In the genomic region with DNA sequence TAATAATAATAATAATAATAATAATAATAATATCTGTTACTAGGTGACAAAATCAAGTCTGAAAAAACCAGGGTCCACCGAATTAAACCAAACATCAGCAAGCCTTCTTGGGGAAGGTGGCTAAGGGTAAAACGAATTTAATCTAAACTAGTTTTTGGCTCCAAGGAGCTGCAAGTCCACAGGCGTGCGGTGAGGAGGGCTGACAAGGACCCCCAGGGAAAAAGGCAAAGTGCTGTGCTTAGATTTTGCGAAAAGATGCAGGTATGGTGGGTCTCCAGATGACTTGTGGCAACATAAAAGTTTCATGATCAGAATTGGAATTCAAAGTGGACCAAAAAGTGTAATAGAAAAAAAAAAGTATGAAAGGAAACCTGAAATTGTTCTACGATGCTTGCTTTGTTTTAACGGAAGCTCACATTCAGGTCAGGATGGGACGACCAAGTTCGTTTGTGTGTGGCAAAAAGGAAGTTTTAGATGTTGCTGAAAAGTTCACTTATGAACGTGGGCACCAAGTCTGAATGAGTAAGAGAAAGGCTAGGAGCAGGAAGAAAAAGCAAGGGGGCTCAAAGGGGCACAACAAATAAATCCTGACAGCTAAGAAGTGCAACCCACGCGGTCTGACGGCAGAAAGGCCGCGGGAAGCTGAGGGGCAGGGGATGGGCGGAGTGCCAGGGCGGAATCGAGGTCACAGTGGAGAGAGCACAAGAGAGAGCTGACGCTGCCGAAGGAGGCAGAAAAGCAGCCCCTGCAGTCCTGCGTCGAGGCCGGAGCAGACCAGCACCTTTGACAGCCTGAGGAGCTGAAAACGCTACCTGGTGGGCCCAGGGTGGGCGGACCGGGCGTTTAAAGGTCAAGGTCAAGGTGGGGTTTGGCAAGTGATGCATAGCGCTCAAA, we compare ENCODE assay signal across 8 cellular contexts. TPM values are rescaled to one million over a fixed set of nuclear protein-coding genes. Genes with fewer than 3 reads are reported as not detected.
DNase-seq lines count a peak whose midpoint lies in the region; ATAC-seq, FAIRE-seq and TF ChIP-seq lines count a peak whose summit lies in the region.

No MANE protein-coding gene starts in this region.

- H3K27me3 ChIP-seq in IMR-90 (ENCODE audit: control insufficient read depth, insufficient read depth, low read length) = no peaks in the 10 kb centered on the region
- no peaks in the 10 kb centered on the region for H3K27me3 ChIP-seq in right cardiac atrium (ENCODE audit: control insufficient read depth, insufficient read depth)

- H3K4me2 ChIP-seq in IMR-90 (ENCODE audit: low read depth, low read length) = peak overlapping the region; percentile 88

- no peak overlapping the region for H2BK20ac ChIP-seq in IMR-90 (ENCODE audit: low read depth, low read length)

- peaks cover 56% of the 10 kb centered on the region for H3K4me1 Mint-ChIP-seq in T-helper 1 cell treated with Interleukin-12 subunit alpha and Interleukin-12 subunit beta and Interleukin-4 antibody, amounts not matched to agents 30 μg/mL and 1 μg/mL, for 36 hours (ENCODE audit: low read depth)

- CTCF ChIA-PET in IMR-90 (lab: Yijun Ruan, JAX) = interaction anchor here (0.7 to 1.4 kb wide), 3 partner anchors 16 to 87 kb away, joined by 3 to 6 read pairs (median 4); no protein-coding TSS in a partner anchor

- no peaks in the 10 kb centered on the region for H3K27me3 Mint-ChIP-seq in T-helper 1 cell treated with Interleukin-12 subunit alpha and Interleukin-12 subunit beta and Interleukin-4 antibody, amounts not matched to agents 30 μg/mL and 1 μg/mL, for 36 hours (ENCODE audit: low read depth)

- peak overlapping the region; percentile 85 for H3K4ac ChIP-seq in IMR-90 (ENCODE audit: low read depth, low read length)

- peak overlapping the region; percentile 19; the same call in 1 of the 2 replicates for H3K18ac ChIP-seq in IMR-90 (ENCODE audit: low read depth, low read length)

- peak; percentile 63 for TF ChIP-seq POLR2A in GM10847 (IDR thresholded peaks at IDR 0.05; ENCODE audit: extremely low read depth, insufficient read length)
- peak; percentile 58; the same call in 1 of the 2 replicates for TF ChIP-seq POLR2A in IMR-90 (IDR thresholded peaks at IDR 0.05; ENCODE audit: low read depth, low read length)

- no peak overlapping the region for H2BK15ac ChIP-seq in IMR-90 (ENCODE audit: low read depth, low read length)

- in situ Hi-C loops in IMR-90 (cut with MboI; ENCODE audit: low sequenced_read_pairs) = no loop called here

- H4K8ac ChIP-seq in IMR-90 (ENCODE audit: low read depth in 2 of 2, low read length in 2 of 2) = peak overlapping the region; percentile 22 to 82; a peak in 2 of 4 replicates

- H3K9me3 Mint-ChIP-seq in T-helper 1 cell treated with Interleukin-12 subunit alpha and Interleukin-12 subunit beta and Interleukin-4 antibody, amounts not matched to agents 30 μg/mL and 1 μg/mL, for 36 hours = no peaks in the 10 kb centered on the region

- peaks cover 16% of the 10 kb centered on the region; the same call in 1 of the 2 replicates for H3K9me1 ChIP-seq in IMR-90 (ENCODE audit: insufficient read depth, low read length)

- H3K23ac ChIP-seq in IMR-90 (ENCODE audit: low read depth, low read length) = peak overlapping the region; percentile 50

- H3K4me1 ChIP-seq in IMR-90 (ENCODE audit: control insufficient read depth, insufficient read depth, low read length) = peaks cover 14% of the 10 kb centered on the region
- H3K4me1 ChIP-seq in right cardiac atrium (ENCODE audit: control insufficient read depth, insufficient read depth, low read length) = peaks cover 8% of the 10 kb centered on the region

- no peak for TF ChIP-seq CTCF in IMR-90 (conservative IDR thresholded peaks at IDR 0.05; ENCODE audit: low read depth, low read length)
- TF ChIP-seq CTCF in D721Med (IDR thresholded peaks at IDR 0.05; ENCODE audit: insufficient read depth, missing control alignments) = no peak

- ATAC-seq in IMR-90 (ENCODE audit: low read depth) = peak; percentile 9; the same call in 1 of the 2 replicates
- peak; percentile 51 to 69 for ATAC-seq in right cardiac atrium

- H4K5ac ChIP-seq in IMR-90 (ENCODE audit: low read depth, low read length) = no peak overlapping the region

- H3K56ac ChIP-seq in IMR-90 (ENCODE audit: extremely low read depth, insufficient read depth, low read length) = peak overlapping the region; percentile 92

- peaks cover 54% of the 10 kb centered on the region for H4K20me1 ChIP-seq in IMR-90 (ENCODE audit: insufficient read depth, low read length)

- peak overlapping the region; percentile 100 for H3K14ac ChIP-seq in IMR-90 (replicated peaks; ENCODE audit: low read depth, low read length)

- H3K36me3 ChIP-seq in IMR-90 (ENCODE audit: control insufficient read depth, insufficient read depth, low read length) = peaks cover 7% of the 10 kb centered on the region

- peak overlapping the region; percentile 97 for H3K4me3 ChIP-seq in IMR-90 (ENCODE audit: insufficient read depth, low read depth, low read length)
- H3K4me3 ChIP-seq in right cardiac atrium (ENCODE audit: low read length) = peak overlapping the region; percentile 84

- DNase-seq in IMR-90 (peak; percentile 58), amniotic epithelial cell (ENCODE audit: low read depth) (peak; percentile 79), right cardiac atrium (peak; percentile 88 to 94 (median 92)), renal cortical epithelial cell (ENCODE audit: low read depth) (peak; percentile 39), D721Med (ENCODE audit: insufficient read length, low spot score) (no peak), NCI-H187 treated with DMSO at 0.1 percent for 48 hours (lab: John Stamatoyannopoulos, UW) (no peak)

- H3K4me3 Mint-ChIP-seq in T-helper 1 cell treated with Interleukin-12 subunit alpha and Interleukin-12 subunit beta and Interleukin-4 antibody, amounts not matched to agents 30 μg/mL and 1 μg/mL, for 36 hours = peak overlapping the region; percentile 97

- intact Hi-C loops in IMR-90 (cut with micrococcal nuclease) = loop anchor here (2.0 to 5.0 kb wide), 2 partner anchors 15 to 40 kb away; partner anchors contain the start of gene TWF2
- intact Hi-C loops in right cardiac atrium (cut with DNase I) = loop anchor here in 2 of 4 donors (5.0 to 10.0 kb wide), 2 partner anchors 45 to 273 kb away; no protein-coding TSS in a partner anchor

- no peak overlapping the region for H2BK120ac ChIP-seq in IMR-90 (ENCODE audit: low read depth, low read length)

- peaks cover 51% of the 10 kb centered on the region for H3K36me3 Mint-ChIP-seq in T-helper 1 cell treated with Interleukin-12 subunit alpha and Interleukin-12 subunit beta and Interleukin-4 antibody, amounts not matched to agents 30 μg/mL and 1 μg/mL, for 36 hours (ENCODE audit: low read depth)

- peak overlapping the region; percentile 10 for H2AFZ ChIP-seq in IMR-90 (replicated peaks; ENCODE audit: low read length, poor library complexity)

- H3K27ac Mint-ChIP-seq in T-helper 1 cell treated with Interleukin-12 subunit alpha and Interleukin-12 subunit beta and Interleukin-4 antibody, amounts not matched to agents 30 μg/mL and 1 μg/mL, for 36 hours = peak overlapping the region; percentile 97

- POLR2A ChIA-PET in IMR-90 (lab: Charles Lee; ENCODE audit: unreplicated experiment) = interaction anchor here (0.5 to 0.6 kb wide), 2 partner anchors 39 to 57 kb away, joined by 4 to 9 read pairs; no protein-coding TSS in a partner anchor

- BruUV-seq in IMR-90 (replicated peaks; lab: Mats Ljungman, UMichigan) = no TSS peak

- no peak for TF ChIP-seq RAD21 in IMR-90 (IDR thresholded peaks at IDR 0.05; ENCODE audit: low read length)

- H2BK5ac ChIP-seq in IMR-90 (ENCODE audit: low read depth, low read length, poor library complexity, severe bottlenecking) = peak overlapping the region; percentile 100

- H3K9me3 ChIP-seq in IMR-90 (ENCODE audit: control insufficient read depth, insufficient read depth, low read length) (no peaks in the 10 kb centered on the region), right cardiac atrium (ENCODE audit: control insufficient read depth, low read length) (no peaks in the 10 kb centered on the region)

- WGBS in IMR-90 (ENCODE audit: extremely low coverage in 2 of 2, insufficient read length in 1 of 2), 2 experiments = 1% methylated on average over 14 of the region's 28 CpGs; no CpG with 5 or more reads in 1 of the 2 experiments
- WGBS in right cardiac atrium = under 1% methylated on average over 28 of the region's 28 CpGs

- H3K79me1 ChIP-seq in IMR-90 (ENCODE audit: low read depth in 1 of 2, low read length in 2 of 2) = peaks cover 6 to 18% of the 10 kb centered on the region in 2 experiments; a peak in 3 of 4 replicates

- H3K27ac ChIP-seq in IMR-90 (ENCODE audit: insufficient read depth, low read length) = peak overlapping the region; percentile 100
- H3K27ac ChIP-seq in right cardiac atrium (ENCODE audit: low read length) = peak overlapping the region; percentile 95

- H2AK9ac ChIP-seq in IMR-90 (replicated peaks; ENCODE audit: low read depth, low read length, poor library complexity) = peak overlapping the region; percentile 89

- no peak for FAIRE-seq in D721Med (lab: Jason Lieb, UNC)

- H3K9ac ChIP-seq in IMR-90 (ENCODE audit: low read depth, low read length) = peak overlapping the region; percentile 100

- dilution Hi-C loops in IMR-90 (cut with HindIII; ENCODE audit: low sequenced_read_pairs, unreplicated experiment) = no loop called here

- peak overlapping the region; percentile 26; the same call in 1 of the 2 replicates for H4K91ac ChIP-seq in IMR-90 (ENCODE audit: insufficient read depth, low read depth, low read length)

- peak overlapping the region; percentile 50; the same call in 1 of the 2 replicates for H2AK5ac ChIP-seq in IMR-90 (ENCODE audit: low read depth, low read length)

RNA-seq across cellular contexts. Expression of gene WDR82, which starts 1.1 kb away (rescaled TPM):
- total RNA-seq in IMR-90 (2012; rRNA removed) (65.3 and 68.1 TPM in 2 replicates), right cardiac atrium (10 to 100 TPM; 61.0 to 65.5 (median 63.2) TPM), renal cortical epithelial cell (73.5 and 90.8 TPM in 2 replicates)
- polyA plus RNA-seq in IMR-90 (2012; rRNA removed) (30.9 and 38.1 TPM in 2 replicates), right cardiac atrium (36.9 TPM)
- polyA plus RNA-seq in IMR-90 (2012; cell fraction: cytosol; rRNA removed) = 11.6 and 13.7 TPM in 2 replicates
- polyA plus RNA-seq in IMR-90 (2012; cell fraction: nucleus; rRNA removed; ENCODE audit: low replicate concordance) = 4.1 and 16.9 TPM in 2 replicates

RNA-seq across cellular contexts. Expression of gene GLYCTK, which starts 10.3 kb away (rescaled TPM):
- total RNA-seq in IMR-90 (2012; rRNA removed) = 6.4 and 6.8 TPM in 2 replicates
- 13.9 and 15.6 TPM in 2 replicates for polyA plus RNA-seq in IMR-90 (2012; rRNA removed)
- 5.2 and 10.8 TPM in 2 replicates for polyA plus RNA-seq in IMR-90 (2012; cell fraction: cytosol; rRNA removed)
- polyA plus RNA-seq in IMR-90 (2012; cell fraction: nucleus; rRNA removed; ENCODE audit: low replicate concordance) = 29.1 and 86.5 TPM in 2 replicates
- total RNA-seq in right cardiac atrium = 1 to 10 TPM; 4.2 to 7.5 (median 6.3) TPM
- 8.1 TPM for polyA plus RNA-seq in right cardiac atrium
- total RNA-seq in renal cortical epithelial cell = 4.2 and 11.3 TPM in 2 replicates

RNA-seq across cellular contexts. Expression of gene PPM1M, which starts 31.8 kb away (rescaled TPM):
- total RNA-seq in IMR-90 (2012; rRNA removed) (12.2 and 13.1 TPM in 2 replicates), right cardiac atrium (10 to 100 TPM; 11.3 to 16.3 (median 14.7) TPM), renal cortical epithelial cell (14.8 and 18.3 TPM in 2 replicates)
- polyA plus RNA-seq in IMR-90 (2012; rRNA removed) (15.4 and 18.1 TPM in 2 replicates), right cardiac atrium (9.5 TPM)
- 12.1 and 14.9 TPM in 2 replicates for polyA plus RNA-seq in IMR-90 (2012; cell fraction: cytosol; rRNA removed)
- polyA plus RNA-seq in IMR-90 (2012; cell fraction: nucleus; rRNA removed; ENCODE audit: low replicate concordance) = 51.7 and 53.1 TPM in 2 replicates

RNA-seq across cellular contexts. Expression of gene TWF2, which starts 38.4 kb away (rescaled TPM):
- total RNA-seq in IMR-90 (2012; rRNA removed) (105 and 111 TPM in 2 replicates), right cardiac atrium (10 to 100 TPM; 32.0 to 70.0 (median 45.0) TPM), renal cortical epithelial cell (95.2 and 174 TPM in 2 replicates)
- polyA plus RNA-seq in IMR-90 (2012; rRNA removed) (145 and 158 TPM in 2 replicates), right cardiac atrium (56.5 TPM)
- polyA plus RNA-seq in IMR-90 (2012; cell fraction: cytosol; rRNA removed) = 165 and 194 TPM in 2 replicates
- polyA plus RNA-seq in IMR-90 (2012; cell fraction: nucleus; rRNA removed; ENCODE audit: low replicate concordance) = 62.0 and 123 TPM in 2 replicates

RNA-seq across cellular contexts. Expression of gene DNAH1, which starts 38.8 kb away (rescaled TPM):
- 1.7 and 2.0 TPM in 2 replicates for total RNA-seq in IMR-90 (2012; rRNA removed)
- polyA plus RNA-seq in IMR-90 (2012; rRNA removed) = 3.8 and 4.0 TPM in 2 replicates
- 0.44 and 2.1 TPM in 2 replicates for polyA plus RNA-seq in IMR-90 (2012; cell fraction: cytosol; rRNA removed)
- 29.2 and 39.2 TPM in 2 replicates for polyA plus RNA-seq in IMR-90 (2012; cell fraction: nucleus; rRNA removed; ENCODE audit: low replicate concordance)
- 1 to 10 TPM; 3.0 to 4.0 (median 3.7) TPM for total RNA-seq in right cardiac atrium
- 2.6 TPM for polyA plus RNA-seq in right cardiac atrium
- 0.35 and 2.3 TPM in 2 replicates for total RNA-seq in renal cortical epithelial cell

Comparison
In these comparisons a context has a peak if more than half of its experiments do, and no peak if none do; other contexts are left out.
1. DNase-seq: peak in IMR-90 (single experiment), amniotic epithelial cell (single experiment), right cardiac atrium (3 of 3) and renal cortical epithelial cell (single experiment); none in D721Med (single experiment) and NCI-H187 treated with DMSO at 0.1 percent for 48 hours (single experiment).